Comparison of ENCODE assay signal across 8 cellular contexts in genomic region chr20:297925-298754, GRCh38. TPM values are rescaled to one million over a fixed set of nuclear protein-coding genes. Genes with fewer than 3 reads are reported as not detected.
DNase-seq lines count a peak whose midpoint lies in the region; ATAC-seq and TF ChIP-seq lines count a peak whose summit lies in the region.

No MANE protein-coding gene starts in this region.

- H3K27ac ChIP-seq in Panc1 (ENCODE audit: low read length) (peak overlapping the region; percentile 92), gastroesophageal sphincter (peak overlapping the region; percentile 86 to 100 (median 97)), tibial nerve (peak overlapping the region; percentile 98 to 100 (median 98))

- H3K27me3 ChIP-seq in Panc1 (ENCODE audit: control insufficient read depth, insufficient read depth, low read length) (no peaks in the 10 kb centered on the region), gastroesophageal sphincter (no peaks in the 10 kb centered on the region), neuron (ENCODE audit: insufficient read depth, low read length) (no peaks in the 10 kb centered on the region), tibial nerve (no peaks in the 10 kb centered on the region)

- WGBS in gastroesophageal sphincter (ENCODE audit: low coverage in 1 of 2), 2 donors, result 0% methylated on average over 5 of the region's 74 CpGs; no CpG with 5 or more reads in 1 of the 2 donors
- WGBS in tibial nerve, 2 donors, result 0 to 1% methylated on average over 53 to 62 of the region's 74 CpGs

- peak; percentile 31 to 34 for TF ChIP-seq POLR2A in gastroesophageal sphincter (IDR thresholded peaks at IDR 0.05)
- TF ChIP-seq POLR2A in tibial nerve (IDR thresholded peaks at IDR 0.05), result no peak

- ATAC-seq in GM21367 (IDR thresholded peaks at IDR 0.05; ENCODE audit: unreplicated experiment), result peak; percentile 21
- peak; percentile 68 for ATAC-seq in Panc1
- peak; percentile 23 for ATAC-seq in gastroesophageal sphincter

- TF ChIP-seq EP300 in gastroesophageal sphincter (IDR thresholded peaks at IDR 0.05) (no peak), tibial nerve (IDR thresholded peaks at IDR 0.05) (peak in 1 of 2 donors; percentile 74)

- in situ Hi-C loops in Panc1 (cut with HindIII; ENCODE audit: low pct_unique_long_range_greater_than_20kb, low sequenced_read_pairs), result no loop called here

- peak; percentile 50 for DNase-seq in D341Med (ENCODE audit: low spot score)
- peak; percentile 51 for DNase-seq in HT1080 (ENCODE audit: low read depth)
- no peak for DNase-seq in Panc1 (ENCODE audit: low read depth, low spot score)
- peak; percentile 80 for DNase-seq in activated effector memory CD4-positive, alpha-beta T cell treated with anti-CD3 and anti-CD28 coated beads, Interleukin-2, amount 50 U/mL, for 16 hours
- peak in 1 of 2 donors; percentile 34 for DNase-seq in tibial nerve (ENCODE audit: low spot score in 2 of 2)

- no peak overlapping the region for H2AFZ ChIP-seq in neuron (ENCODE audit: low read depth, low read length)

- BruUV-seq in Panc1 (replicated peaks; lab: Mats Ljungman, UMichigan), result no TSS peak

- H3K36me3 ChIP-seq in Panc1 (ENCODE audit: control insufficient read depth, insufficient read depth, low read length) (peaks cover 8% of the 10 kb centered on the region; the same call in 1 of the 2 replicates), gastroesophageal sphincter (no peaks in the 10 kb centered on the region), neuron (ENCODE audit: insufficient read depth, low read length) (peaks cover 13% of the 10 kb centered on the region), tibial nerve (no peaks in the 10 kb centered on the region)

- CTCF ChIA-PET in Panc1 (lab: Charles Lee), result no interaction called here

- peak overlapping the region; percentile 77 to 94 for H3K4me3 ChIP-seq in Panc1 (ENCODE audit: low read depth in 2 of 2, low read length in 2 of 2)
- peak overlapping the region; percentile 75 to 99 for H3K4me3 ChIP-seq in gastroesophageal sphincter
- peak overlapping the region; percentile 98 for H3K4me3 ChIP-seq in neuron (ENCODE audit: low read length)
- H3K4me3 ChIP-seq in tibial nerve, result peak overlapping the region; percentile 84 to 99 (median 92)

- H3K9me3 ChIP-seq in Panc1 (ENCODE audit: control insufficient read depth, insufficient read depth, low read depth, low read length) (no peaks in the 10 kb centered on the region), gastroesophageal sphincter (no peaks in the 10 kb centered on the region), neuron (ENCODE audit: low read length) (no peaks in the 10 kb centered on the region), tibial nerve (no peaks in the 10 kb centered on the region)

- H3K4me1 ChIP-seq in Panc1 (ENCODE audit: control insufficient read depth, insufficient read depth, low read length) (peaks cover 26% of the 10 kb centered on the region), gastroesophageal sphincter (peaks cover 0 to 52% (median 30%) of the 10 kb centered on the region in 3 donors), neuron (ENCODE audit: insufficient read depth, low read length) (peaks cover 32% of the 10 kb centered on the region), tibial nerve (peaks cover 0 to 46% (median 31%) of the 10 kb centered on the region in 4 donors)

- POLR2A ChIA-PET in Panc1 (lab: Charles Lee), result interaction anchor here (1.0 kb wide), 1 partner anchor 32 kb away, joined by 4 read pairs; no protein-coding TSS in a partner anchor

- intact Hi-C loops in Panc1 (cut with micrococcal nuclease; ENCODE audit: unreplicated experiment), result no loop called here

- TF ChIP-seq CTCF in Panc1 (IDR thresholded peaks at IDR 0.05), result no peak
- TF ChIP-seq CTCF in gastroesophageal sphincter (IDR thresholded peaks at IDR 0.05), result no peak
- TF ChIP-seq CTCF in tibial nerve (IDR thresholded peaks at IDR 0.05), result no peak

RNA-seq across cellular contexts. Expression of gene ZCCHC3, which starts 0.8 kb away (rescaled TPM):
- total RNA-seq in HT1080 (2014; rRNA removed; shearing (Covaris generic)), result 17.3 and 22.2 TPM in 2 replicates
- polyA plus RNA-seq in HT1080 (2015; cell fraction: cytosol; rRNA removed), result 14.9 and 17.1 TPM in 2 replicates
- polyA plus RNA-seq in HT1080 (2015; cell fraction: nucleus; rRNA removed), result 11.4 and 13.0 TPM in 2 replicates
- total RNA-seq in Panc1 (2021; ENCODE audit: unreplicated experiment) (18.9 TPM), gastroesophageal sphincter (10 to 100 TPM; 17.4 to 24.0 (median 21.4) TPM), tibial nerve (10 to 100 TPM; 12.0 to 24.9 (median 20.6) TPM)
- 17.6 TPM for polyA plus RNA-seq in Panc1 (2012; ENCODE audit: insufficient read length)

RNA-seq across cellular contexts. Expression of gene C20orf96, which starts 7.6 kb away (rescaled TPM):
- 0.23 and 0.50 TPM in 2 replicates for total RNA-seq in HT1080 (2014; rRNA removed; shearing (Covaris generic))
- 1.7 and 2.2 TPM in 2 replicates for polyA plus RNA-seq in HT1080 (2015; cell fraction: cytosol; rRNA removed)
- polyA plus RNA-seq in HT1080 (2015; cell fraction: nucleus; rRNA removed), result 5.3 and 6.7 TPM in 2 replicates
- total RNA-seq in Panc1 (2021; ENCODE audit: unreplicated experiment), result 20.5 TPM
- polyA plus RNA-seq in Panc1 (2012; ENCODE audit: insufficient read length), result 22.6 TPM
- total RNA-seq in gastroesophageal sphincter, result 1 to 10 TPM in 2 of 4 donors, under 1 TPM in 2; 0.67 to 3.1 (median 1.3) TPM
- 1 to 10 TPM; 3.5 to 8.7 (median 4.5) TPM for total RNA-seq in tibial nerve

RNA-seq across cellular contexts. Expression of gene SOX12, which starts 27.2 kb away (rescaled TPM):
- total RNA-seq in HT1080 (2014; rRNA removed; shearing (Covaris generic)), result 8.7 and 13.2 TPM in 2 replicates
- polyA plus RNA-seq in HT1080 (2015; cell fraction: cytosol; rRNA removed), result 20.2 and 21.4 TPM in 2 replicates
- polyA plus RNA-seq in HT1080 (2015; cell fraction: nucleus; rRNA removed), result 19.2 and 20.0 TPM in 2 replicates
- total RNA-seq in Panc1 (2021; ENCODE audit: unreplicated experiment), result 48.6 TPM
- polyA plus RNA-seq in Panc1 (2012; ENCODE audit: insufficient read length), result 52.3 TPM
- 1 to 10 TPM; 3.4 to 7.3 (median 5.9) TPM for total RNA-seq in gastroesophageal sphincter
- total RNA-seq in tibial nerve, result 1 to 10 TPM; 4.6 to 9.8 (median 8.6) TPM

RNA-seq across cellular contexts. Expression of gene DEFB132, which starts 40.6 kb away (rescaled TPM):
- not detected in 2 replicates for total RNA-seq in HT1080 (2014; rRNA removed; shearing (Covaris generic))
- not detected in 2 replicates for polyA plus RNA-seq in HT1080 (2015; cell fraction: cytosol; rRNA removed)
- not detected in 2 replicates for polyA plus RNA-seq in HT1080 (2015; cell fraction: nucleus; rRNA removed)
- total RNA-seq in Panc1 (2021; ENCODE audit: unreplicated experiment) (0.10 TPM), gastroesophageal sphincter (not detected), tibial nerve (under 1 TPM in 1 of 4 donors, not detected in 3; 0.66 TPM)
- polyA plus RNA-seq in Panc1 (2012; ENCODE audit: insufficient read length), result 0.10 TPM

RNA-seq across cellular contexts. Expression of gene NRSN2, which starts 48.8 kb away (rescaled TPM):
- total RNA-seq in HT1080 (2014; rRNA removed; shearing (Covaris generic)), result 18.8 and 21.7 TPM in 2 replicates
- polyA plus RNA-seq in HT1080 (2015; cell fraction: cytosol; rRNA removed), result 16.3 and 29.9 TPM in 2 replicates
- polyA plus RNA-seq in HT1080 (2015; cell fraction: nucleus; rRNA removed), result 9.4 and 9.9 TPM in 2 replicates
- total RNA-seq in Panc1 (2021; ENCODE audit: unreplicated experiment), result 44.9 TPM
- 74.8 TPM for polyA plus RNA-seq in Panc1 (2012; ENCODE audit: insufficient read length)
- 10 to 100 TPM; 25.3 to 51.6 (median 30.2) TPM for total RNA-seq in gastroesophageal sphincter
- total RNA-seq in tibial nerve, result 10 to 100 TPM; 20.6 to 34.1 (median 26.2) TPM

Comparison
In these comparisons a context has a peak if more than half of its experiments do, and no peak if none do; other contexts are left out.
1. POLR2A ChIP-seq: peak in gastroesophageal sphincter (2 of 2); none in tibial nerve (0 of 2).
2. Peak in every context shown above with its lines, with median percentiles within 50 percentile points of each other: ATAC-seq, H3K27ac ChIP-seq and H3K4me3 ChIP-seq.